8 cellular contexts compared by ENCODE assay signal in genomic region chr1:155193275-155193990, GRCh38. TPM values are rescaled to one million over a fixed set of nuclear protein-coding genes. Genes with fewer than 3 reads are reported as not detected.
DNase-seq lines count a peak whose midpoint lies in the region; ATAC-seq and TF ChIP-seq lines count a peak whose summit lies in the region.

No MANE protein-coding gene starts in this region.

- no peaks in the 10 kb centered on the region for H3K27me3 Mint-ChIP-seq in activated CD4-positive, alpha-beta T cell treated with anti-CD3 and anti-CD28 coated beads for 36 hours

- H3K4me1 ChIP-seq in colonic mucosa, result peaks cover 15% of the 10 kb centered on the region

- H3K36me3 ChIP-seq in colonic mucosa, result no peaks in the 10 kb centered on the region

- peak; percentile 64 for DNase-seq in AG04450 (ENCODE audit: low read depth, low spot score)
- peak; percentile 45 for DNase-seq in NCI-H446 treated with DMSO at 0.1 percent for 48 hours (lab: John Stamatoyannopoulos, UW)
- DNase-seq in activated CD4-positive, alpha-beta T cell treated with anti-CD3 and anti-CD28 coated beads for 36 hours, result peak; percentile 89
- DNase-seq in colonic mucosa, result peak; percentile 95
- peak; percentile 97 for DNase-seq in left kidney (ENCODE audit: low read depth, low spot score)
- peak; percentile 79 for DNase-seq in stimulated activated CD4-positive, alpha-beta T cell treated with anti-CD3 and anti-CD28 coated beads, Interleukin-1b, Interleukin-23, amount 100 ng/mL, for 48 hours

- peak overlapping the region; percentile 88 for H3K9ac ChIP-seq in colonic mucosa (ENCODE audit: low read depth in 2 of 2, low read length in 2 of 2)

- peaks cover 7% of the 10 kb centered on the region for H3K36me3 Mint-ChIP-seq in activated CD4-positive, alpha-beta T cell treated with anti-CD3 and anti-CD28 coated beads for 36 hours (ENCODE audit: low read depth)

- intact Hi-C loops in activated CD4-positive, alpha-beta T cell treated with anti-CD3 and anti-CD28 coated beads for 36 hours (cut with DNase I, micrococcal nuclease), result loop anchor here (1.0 to 5.0 kb wide), 5 partner anchors 17 to 664 kb away; partner anchors contain the start of genes GON4L (in 1 of the 2), RUSC1 (in 1 of the 2), SLC50A1 (in 1 of the 2) and SYT11 (in 1 of the 2)
- intact Hi-C loops in colonic mucosa (cut with DNase I), result no loop called here

- ATAC-seq in GM18858 (IDR thresholded peaks at IDR 0.05; ENCODE audit: unreplicated experiment) (peak; percentile 58), HG03280 (IDR thresholded peaks at IDR 0.05; ENCODE audit: unreplicated experiment) (peak; percentile 65)
- peak; percentile 62 for ATAC-seq in activated CD4-positive, alpha-beta T cell treated with anti-CD3 and anti-CD28 coated beads for 36 hours

- H3K27me3 ChIP-seq in AG04450 (ENCODE audit: control insufficient read depth, insufficient read depth, low read length) (no peaks in the 10 kb centered on the region), colonic mucosa (no peaks in the 10 kb centered on the region)

- H3K4me3 ChIP-seq in AG04450 (ENCODE audit: low read depth, low read length), result peak overlapping the region; percentile 64
- peak overlapping the region; percentile 47 for H3K4me3 ChIP-seq in colonic mucosa

- peak overlapping the region; percentile 96 for H3K27ac Mint-ChIP-seq in activated CD4-positive, alpha-beta T cell treated with anti-CD3 and anti-CD28 coated beads for 36 hours

- CTCF ChIA-PET in AG04450 (lab: Charles Lee), result interaction anchor here (0.5 to 4.2 kb wide), 28 partner anchors 8 to 193 kb away, joined by 3 to 69 read pairs (median 4); partner anchors contain the start of genes KRTCAP2, MTX1, THBS3 and TRIM46
- CTCF ChIA-PET in activated CD4-positive, alpha-beta T cell treated with anti-CD3 and anti-CD28 coated beads for 36 hours (lab: Charles Lee), result interaction anchor here (0.5 to 3.7 kb wide), 31 partner anchors 8 to 1720 kb away, joined by 3 to 75 read pairs (median 5); partner anchors contain the start of genes KRTCAP2, MTX1, THBS3 and TRIM46

- peaks cover 31% of the 10 kb centered on the region for H3K4me1 Mint-ChIP-seq in activated CD4-positive, alpha-beta T cell treated with anti-CD3 and anti-CD28 coated beads for 36 hours

- H3K27ac ChIP-seq in AG04450 (ENCODE audit: low read depth, low read length) (peak overlapping the region; percentile 87), colonic mucosa (peak overlapping the region; percentile 93)

- H3K9me3 ChIP-seq in AG04450 (ENCODE audit: control insufficient read depth, insufficient read depth, low read length) (no peaks in the 10 kb centered on the region; the same call in 1 of the 2 replicates), colonic mucosa (no peaks in the 10 kb centered on the region)

- H3K4me3 Mint-ChIP-seq in activated CD4-positive, alpha-beta T cell treated with anti-CD3 and anti-CD28 coated beads for 36 hours, result peak overlapping the region; percentile 94

- POLR2A ChIA-PET in AG04450 (lab: Yijun Ruan, JAX), result interaction anchor here (0.6 to 1.9 kb wide), 10 partner anchors 10 to 57 kb away, joined by 3 to 10 read pairs (median 5); partner anchors contain the start of genes KRTCAP2 and MTX1
- POLR2A ChIA-PET in activated CD4-positive, alpha-beta T cell treated with anti-CD3 and anti-CD28 coated beads for 36 hours (lab: Charles Lee), result interaction anchor here (0.6 to 3.3 kb wide), 9 partner anchors 15 to 973 kb away, joined by 3 to 17 read pairs (median 3); partner anchors contain the start of genes KRTCAP2, MTX1, THBS3 and TRIM46

- H3K9me3 Mint-ChIP-seq in activated CD4-positive, alpha-beta T cell treated with anti-CD3 and anti-CD28 coated beads for 36 hours (ENCODE audit: low read depth), result no peaks in the 10 kb centered on the region

- peak; percentile 97 for TF ChIP-seq CTCF in AG04450 (IDR thresholded peaks at IDR 0.05; ENCODE audit: low read depth, low read length)
- peak; percentile 98 for TF ChIP-seq CTCF in colonic mucosa (IDR thresholded peaks at IDR 0.05)

RNA-seq across cellular contexts. Expression of gene THBS3, which starts 14.3 kb away (rescaled TPM):
- 32.5 and 34.6 TPM in 2 replicates for polyA plus RNA-seq in AG04450 (2011; rRNA removed)
- polyA minus RNA-seq in AG04450 (2011; rRNA and poly(A)+ RNA removed), result 27.0 and 38.5 TPM in 2 replicates
- 10 to 100 TPM; 12.8 to 13.7 TPM for total RNA-seq in activated CD4-positive, alpha-beta T cell treated with anti-CD3 and anti-CD28 coated beads for 36 hours
- 10 to 100 TPM; 12.2 to 16.0 TPM for total RNA-seq in colonic mucosa

RNA-seq across cellular contexts. Expression of gene MTX1, which starts 15.1 kb away (rescaled TPM):
- 44.6 and 62.3 TPM in 2 replicates for polyA plus RNA-seq in AG04450 (2011; rRNA removed)
- polyA minus RNA-seq in AG04450 (2011; rRNA and poly(A)+ RNA removed), result 33.4 and 56.5 TPM in 2 replicates
- 10 to 100 TPM; 52.8 to 52.9 TPM for total RNA-seq in activated CD4-positive, alpha-beta T cell treated with anti-CD3 and anti-CD28 coated beads for 36 hours
- total RNA-seq in colonic mucosa, result 10 to 100 TPM; 37.5 to 55.8 TPM

RNA-seq across cellular contexts. Expression of gene TRIM46, which starts 19.8 kb away (rescaled TPM):
- polyA plus RNA-seq in AG04450 (2011; rRNA removed), result 2.9 and 3.8 TPM in 2 replicates
- 5.1 and 9.9 TPM in 2 replicates for polyA minus RNA-seq in AG04450 (2011; rRNA and poly(A)+ RNA removed)
- total RNA-seq in activated CD4-positive, alpha-beta T cell treated with anti-CD3 and anti-CD28 coated beads for 36 hours, result 1 to 10 TPM; 6.3 to 6.9 TPM
- under 1 TPM; 0.10 to 0.19 TPM for total RNA-seq in colonic mucosa

RNA-seq across cellular contexts. Expression of gene KRTCAP2, which starts 20.3 kb away (rescaled TPM):
- polyA plus RNA-seq in AG04450 (2011; rRNA removed), result 102 and 131 TPM in 2 replicates
- 175 and 190 TPM in 2 replicates for polyA minus RNA-seq in AG04450 (2011; rRNA and poly(A)+ RNA removed)
- total RNA-seq in activated CD4-positive, alpha-beta T cell treated with anti-CD3 and anti-CD28 coated beads for 36 hours, result 100 to 1,000 TPM; 125 to 300 TPM
- 100 to 1,000 TPM; 140 to 172 TPM for total RNA-seq in colonic mucosa

RNA-seq across cellular contexts. Expression of gene DPM3, which starts 53.1 kb away (rescaled TPM):
- polyA plus RNA-seq in AG04450 (2011; rRNA removed), result 16.8 and 35.6 TPM in 2 replicates
- polyA minus RNA-seq in AG04450 (2011; rRNA and poly(A)+ RNA removed), result 5.9 and 6.1 TPM in 2 replicates
- 10 to 100 TPM; 29.8 to 34.3 TPM for total RNA-seq in activated CD4-positive, alpha-beta T cell treated with anti-CD3 and anti-CD28 coated beads for 36 hours
- 100 to 1,000 TPM; 149 to 182 TPM for total RNA-seq in colonic mucosa

Comparison
In these comparisons a context has a peak if more than half of its experiments do, and no peak if none do; other contexts are left out.
1. Peak in every context shown above with its lines: DNase-seq, ATAC-seq, H3K4me3 ChIP-seq and H3K27ac ChIP-seq.
2. DNase-seq: peak in every context shown above with its lines; median percentile 97 in left kidney; 95 in colonic mucosa; 89 in activated CD4-positive, alpha-beta T cell treated with anti-CD3 and anti-CD28 coated beads for 36 hours; 79 in stimulated activated CD4-positive, alpha-beta T cell treated with anti-CD3 and anti-CD28 coated beads, Interleukin-1b, Interleukin-23, amount 100 ng/mL, for 48 hours; 64 in AG04450; 45 in NCI-H446 treated with DMSO at 0.1 percent for 48 hours.
3. RNA of gene TRIM46, which starts 19.8 kb away (total RNA-seq): 6.3 to 6.9 TPM in activated CD4-positive, alpha-beta T cell treated with anti-CD3 and anti-CD28 coated beads for 36 hours; 0.10 to 0.19 TPM in colonic mucosa; every median in the first group is over 4 times any median in the second.